ENCODE assay signal across 8 cellular contexts in genomic region chr15:71116366-71116765, GRCh38. TPM values are rescaled to one million over a fixed set of nuclear protein-coding genes. Genes with fewer than 3 reads are reported as not detected.
DNase-seq lines count a peak whose midpoint lies in the region; ATAC-seq, FAIRE-seq and TF ChIP-seq lines count a peak whose summit lies in the region.

No MANE protein-coding gene starts in this region.

- POLR2A ChIA-PET in MCF 10A (lab: Yijun Ruan, JAX): interaction anchor here (0.9 to 1.9 kb wide), 5 partner anchors 14 to 324 kb away, joined by 3 to 4 read pairs (median 4); no protein-coding TSS in a partner anchor

- peaks cover 4% of the 10 kb centered on the region for H3K4me1 ChIP-seq in testis

- ATAC-seq in left lobe of liver: peak; percentile 21

- H3K27ac ChIP-seq in testis: no peak overlapping the region

- H3K36me3 Mint-ChIP-seq in T-helper 2 cell treated with Interferon-gamma antibody and Interleukin-4, amounts not matched to agents 5 μg/mL and 100 μg/mL, for 36 hours (ENCODE audit: low read depth): no peaks in the 10 kb centered on the region
- H3K36me3 Mint-ChIP-seq in MCF 10A (ENCODE audit: insufficient read depth, unreplicated experiment): peaks cover 5% of the 10 kb centered on the region

- no peak for TF ChIP-seq POLR2A in testis (IDR thresholded peaks at IDR 0.05)

- WGBS in testis, 2 donors: 36 to 38% methylated on average over 13 of the region's 13 CpGs

- intact Hi-C loops in MCF 10A (cut with micrococcal nuclease): loop anchor here (5.0 to 10.0 kb wide), 2 partner anchors 104 to 688 kb away; no protein-coding TSS in a partner anchor
- intact Hi-C loops in testis (cut with DNase I; ENCODE audit: low total_unique reads): loop anchor here (10.0 kb wide), 1 partner anchor 328 kb away; no protein-coding TSS in a partner anchor

- H3K9me3 Mint-ChIP-seq in T-helper 2 cell treated with Interferon-gamma antibody and Interleukin-4, amounts not matched to agents 5 μg/mL and 100 μg/mL, for 36 hours: no peaks in the 10 kb centered on the region
- no peaks in the 10 kb centered on the region for H3K9me3 Mint-ChIP-seq in MCF 10A (ENCODE audit: unreplicated experiment)

- no peaks in the 10 kb centered on the region for H3K9me3 ChIP-seq in testis

- FAIRE-seq in RCC 7860 (lab: Jason Lieb, UNC): no peak

- H3K4me3 Mint-ChIP-seq in T-helper 2 cell treated with Interferon-gamma antibody and Interleukin-4, amounts not matched to agents 5 μg/mL and 100 μg/mL, for 36 hours: peak overlapping the region; percentile 60
- peak overlapping the region; percentile 65 for H3K4me3 Mint-ChIP-seq in MCF 10A (ENCODE audit: unreplicated experiment)

- BruUV-seq in MCF 10A (replicated peaks; lab: Mats Ljungman, UMichigan): no TSS peak

- CTCF ChIA-PET in MCF 10A (lab: Yijun Ruan, JAX): interaction anchor here (0.6 to 1.5 kb wide), 10 partner anchors 9 to 385 kb away, joined by 3 to 5 read pairs (median 3); no protein-coding TSS in a partner anchor

- no peak for DNase-seq in T-helper 2 cell treated with Interferon-gamma antibody and Interleukin-4, amounts not matched to agents 5 μg/mL and 100 μg/mL, for 36 hours (ENCODE audit: low spot score)
- DNase-seq in T-helper 2 cell (no peak), MCF 10A (ENCODE audit: unreplicated experiment) (peak; percentile 34), left lobe of liver (ENCODE audit: low spot score) (no peak), testis (no peak), RCC 7860 (ENCODE audit: low spot score) (no peak), NCI-H2171 (lab: John Stamatoyannopoulos, UW) (no peak)
- no peak for DNase-seq in NK-92 treated with Interleukin-12 subunit alpha and Interleukin-12 subunit beta, amount 100 ng/mL, for 24 hours (lab: John Stamatoyannopoulos, UW)

- no peak overlapping the region for H3K27ac Mint-ChIP-seq in T-helper 2 cell treated with Interferon-gamma antibody and Interleukin-4, amounts not matched to agents 5 μg/mL and 100 μg/mL, for 36 hours
- peak overlapping the region; percentile 40 for H3K27ac Mint-ChIP-seq in MCF 10A (ENCODE audit: low read depth, unreplicated experiment)

- H3K27me3 ChIP-seq in testis: no peaks in the 10 kb centered on the region

- peaks cover 6% of the 10 kb centered on the region for H3K4me1 Mint-ChIP-seq in T-helper 2 cell treated with Interferon-gamma antibody and Interleukin-4, amounts not matched to agents 5 μg/mL and 100 μg/mL, for 36 hours (ENCODE audit: low read depth)
- peaks cover 31% of the 10 kb centered on the region for H3K4me1 Mint-ChIP-seq in MCF 10A (ENCODE audit: insufficient read depth, unreplicated experiment)

- no peaks in the 10 kb centered on the region for H3K36me3 ChIP-seq in testis (ENCODE audit: low read depth, missing control alignments)

- TF ChIP-seq CTCF in MCF 10A (IDR thresholded peaks at IDR 0.05; ENCODE audit: unreplicated experiment) (no peak), testis (IDR thresholded peaks at IDR 0.05) (no peak)

- H3K27me3 Mint-ChIP-seq in T-helper 2 cell treated with Interferon-gamma antibody and Interleukin-4, amounts not matched to agents 5 μg/mL and 100 μg/mL, for 36 hours (ENCODE audit: low read depth): peaks cover 42% of the 10 kb centered on the region
- no peaks in the 10 kb centered on the region for H3K27me3 Mint-ChIP-seq in MCF 10A (ENCODE audit: insufficient read depth, unreplicated experiment)

- peak overlapping the region; percentile 57 to 81 for H3K4me3 ChIP-seq in testis

RNA-seq across cellular contexts. Expression of gene THSD4, which starts 1.1 kb away (rescaled TPM):
- total RNA-seq in MCF 10A (2022): 36.3 and 38.2 TPM in 2 replicates
- total RNA-seq in left lobe of liver: 19.5 TPM
- 10 to 100 TPM; 18.2 to 21.5 TPM for total RNA-seq in testis
- polyA plus RNA-seq in testis (ENCODE audit: insufficient read depth, low read depth, low replicate concordance): 14.3 TPM
